24 cellular contexts compared by ENCODE assay signal in the genomic region with DNA sequence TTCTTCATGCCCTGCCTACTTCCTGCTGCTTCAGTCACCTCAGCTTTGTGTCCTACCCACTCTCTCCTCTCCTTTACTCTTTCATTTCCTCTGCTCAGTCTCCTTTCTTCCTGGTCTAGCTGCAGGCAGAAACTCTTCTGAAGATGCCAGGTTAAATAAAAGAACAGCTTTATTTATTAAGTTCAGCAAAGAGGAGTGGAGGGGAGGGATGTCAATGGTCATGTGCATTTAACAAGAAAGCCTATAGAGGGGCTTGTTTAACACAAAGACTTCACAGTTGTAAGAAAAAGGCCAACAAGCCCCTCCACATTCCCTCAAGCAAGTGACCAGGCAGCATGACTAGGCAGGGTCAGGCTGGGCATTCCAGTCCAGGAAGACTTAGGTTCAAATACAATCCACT.
A peak's percentile ranks its signal among the peaks of the same experiment; 100 is the strongest.
DNase-seq lines count a peak whose midpoint lies in the region; ATAC-seq and TF ChIP-seq lines count a peak whose summit lies in the region.
"Had no signal": no experiment of that assay in that cellular context is flagged by ENCODE, and none has a peak within 500 bp of the region (broad histone marks: within the 10 kb centered on the region; RNA-seq: fewer than 3 reads in every experiment).

No MANE protein-coding gene starts in this region.

- H3K27ac ChIP-seq in IMR-90 (ENCODE audit: insufficient read depth, low read length): no peak overlapping the region
- H3K27ac ChIP-seq: A549; BLaER1 treated with 17β-estradiol and CSF1 and Interleukin-3, amounts not matched to agents 10 nM and 100 nM; GM23248 had no signal

- ATAC-seq in IMR-90 (ENCODE audit: low read depth) (no peak), HG03460 (IDR thresholded peaks at IDR 0.05; ENCODE audit: unreplicated experiment) (no peak), GM21717 (IDR thresholded peaks at IDR 0.05; ENCODE audit: unreplicated experiment) (no peak), Right ventricle myocardium inferior (no peak), GM21526 (IDR thresholded peaks at IDR 0.05; ENCODE audit: low FRiP score, unreplicated experiment) (no peak)
- ATAC-seq: A549 had no signal

- H3K14ac ChIP-seq in IMR-90 (replicated peaks; ENCODE audit: low read depth, low read length): peak overlapping the region; percentile 64

- no peaks in the 10 kb centered on the region for H4K20me1 ChIP-seq in IMR-90 (ENCODE audit: insufficient read depth, low read length)
- H4K20me1 ChIP-seq: BLaER1 treated with 17β-estradiol and CSF1 and Interleukin-3, amounts not matched to agents 10 nM and 100 nM had no signal

- H3K27me3 ChIP-seq in IMR-90 (ENCODE audit: control insufficient read depth, insufficient read depth, low read length): no peaks in the 10 kb centered on the region; the same call in 1 of the 2 replicates
- H3K27me3 ChIP-seq: BE2C; BLaER1 treated with 17β-estradiol and CSF1 and Interleukin-3, amounts not matched to agents 10 nM and 100 nM had no signal

- in situ Hi-C loops in IMR-90 (cut with MboI; ENCODE audit: low sequenced_read_pairs): no loop called here

- no peak for DNase-seq in IMR-90
- no peak for DNase-seq in nephron progenitor cell
- DNase-seq in Right ventricle myocardium inferior (ENCODE audit: missing footprints): no peak
- DNase-seq: 8988T; ACHN; AML-193; BE2C; Calu3; CD4-positive, alpha-beta T cell; CD8-positive, alpha-beta memory T cell; COR-L47; DMS53; DMS79 treated with DMSO at 0.1 percent for 48 hours; GF-D8; GM23248; H7; HCEC 1CT had no signal

- H2AK5ac ChIP-seq in IMR-90 (ENCODE audit: low read depth, low read length): peak overlapping the region; percentile 82

- TF ChIP-seq CTCF in IMR-90 (conservative IDR thresholded peaks at IDR 0.05; ENCODE audit: low read depth, low read length): no peak
- no peak for TF ChIP-seq CTCF in nephron progenitor cell (IDR thresholded peaks at IDR 0.05)

- H2AFZ ChIP-seq in IMR-90 (replicated peaks; ENCODE audit: low read length, poor library complexity): no peak overlapping the region
- H2AFZ ChIP-seq: GM23248 had no signal

- peaks cover 5% of the 10 kb centered on the region; the same call in 1 of the 2 replicates for H3K9me1 ChIP-seq in IMR-90 (ENCODE audit: insufficient read depth, low read length)

- POLR2A ChIA-PET in IMR-90 (lab: Charles Lee; ENCODE audit: unreplicated experiment): interaction anchor here (1.5 kb wide), 1 partner anchor 14 kb away, joined by 3 read pairs; no protein-coding TSS in a partner anchor

- H3K4me1 ChIP-seq in IMR-90 (ENCODE audit: control insufficient read depth, insufficient read depth, low read length): peaks cover 13% of the 10 kb centered on the region
- H3K4me1 ChIP-seq: A549; BE2C; BLaER1 treated with 17β-estradiol and CSF1 and Interleukin-3, amounts not matched to agents 10 nM and 100 nM had no signal

- no peaks in the 10 kb centered on the region for H3K36me3 ChIP-seq in IMR-90 (ENCODE audit: control insufficient read depth, insufficient read depth, low read length)
- H3K36me3 ChIP-seq: BE2C; BLaER1 treated with 17β-estradiol and CSF1 and Interleukin-3, amounts not matched to agents 10 nM and 100 nM had no signal

- intact Hi-C loops in IMR-90 (cut with micrococcal nuclease) (no loop called here), Right ventricle myocardium inferior (cut with DNase I) (no loop called here)
- intact Hi-C loops in dendritic cell treated with granulocyte-macrophage colony-stimulating factor and Interleukin-4, amounts not matched to agents 40 ng/mL and 50 ng/mL, for 4 days (cut with micrococcal nuclease): no loop called here

- H3K9me3 Mint-ChIP-seq in dendritic cell treated with granulocyte-macrophage colony-stimulating factor and Interleukin-4, amounts not matched to agents 40 ng/mL and 50 ng/mL, for 4 days: no peaks in the 10 kb centered on the region
- H3K9me3 Mint-ChIP-seq in nephron progenitor cell: peaks cover 13% of the 10 kb centered on the region
- H3K9me3 Mint-ChIP-seq: CD4-positive, alpha-beta T cell had no signal

- H2BK15ac ChIP-seq in IMR-90 (ENCODE audit: low read depth, low read length): peak overlapping the region; percentile 63; the same call in 1 of the 3 replicates

- H3K56ac ChIP-seq in IMR-90 (ENCODE audit: extremely low read depth, insufficient read depth, low read length): no peak overlapping the region

- no peaks in the 10 kb centered on the region for H3K79me1 ChIP-seq in IMR-90 (ENCODE audit: low read depth in 1 of 2, low read length in 2 of 2)

- H2BK120ac ChIP-seq in IMR-90 (ENCODE audit: low read depth, low read length): peak overlapping the region; percentile 95

- H3K36me3 Mint-ChIP-seq in dendritic cell treated with granulocyte-macrophage colony-stimulating factor and Interleukin-4, amounts not matched to agents 40 ng/mL and 50 ng/mL, for 4 days (ENCODE audit: low read depth): no peaks in the 10 kb centered on the region
- H3K36me3 Mint-ChIP-seq in nephron progenitor cell (ENCODE audit: low read depth): no peaks in the 10 kb centered on the region
- H3K36me3 Mint-ChIP-seq: CD14-positive monocyte; CD8-positive, alpha-beta memory T cell had no signal

- dilution Hi-C loops in IMR-90 (cut with HindIII; ENCODE audit: low sequenced_read_pairs, unreplicated experiment): no loop called here

- H3K18ac ChIP-seq in IMR-90 (ENCODE audit: low read depth, low read length): peak overlapping the region; percentile 94

- peaks cover 30% of the 10 kb centered on the region for H3K27me3 Mint-ChIP-seq in dendritic cell treated with granulocyte-macrophage colony-stimulating factor and Interleukin-4, amounts not matched to agents 40 ng/mL and 50 ng/mL, for 4 days
- no peaks in the 10 kb centered on the region for H3K27me3 Mint-ChIP-seq in nephron progenitor cell (ENCODE audit: low read depth, poor library complexity)
- H3K27me3 Mint-ChIP-seq: CD8-positive, alpha-beta memory T cell had no signal

- H3K23ac ChIP-seq in IMR-90 (ENCODE audit: low read depth, low read length): peak overlapping the region; percentile 83; the same call in 1 of the 2 replicates

- no peaks in the 10 kb centered on the region for H3K9me3 ChIP-seq in IMR-90 (ENCODE audit: control insufficient read depth, insufficient read depth, low read length)
- H3K9me3 ChIP-seq: A549; BE2C; BLaER1 treated with 17β-estradiol and CSF1 and Interleukin-3, amounts not matched to agents 10 nM and 100 nM had no signal

- no peak overlapping the region for H3K4me3 ChIP-seq in IMR-90 (ENCODE audit: insufficient read depth, low read depth, low read length)
- H3K4me3 ChIP-seq: A549; BLaER1 treated with 17β-estradiol and CSF1 and Interleukin-3, amounts not matched to agents 10 nM and 100 nM; GM23248 had no signal

- TF ChIP-seq RAD21 in IMR-90 (IDR thresholded peaks at IDR 0.05; ENCODE audit: low read length): no peak

- peak overlapping the region; percentile 2 to 83; a peak in 2 of 4 replicates for H4K8ac ChIP-seq in IMR-90 (ENCODE audit: low read depth in 2 of 2, low read length in 2 of 2)

- no peak overlapping the region for H2BK5ac ChIP-seq in IMR-90 (ENCODE audit: low read depth, low read length, poor library complexity, severe bottlenecking)

- H3K4me1 Mint-ChIP-seq in dendritic cell treated with granulocyte-macrophage colony-stimulating factor and Interleukin-4, amounts not matched to agents 40 ng/mL and 50 ng/mL, for 4 days (ENCODE audit: low read depth): peaks cover 18% of the 10 kb centered on the region
- H3K4me1 Mint-ChIP-seq in nephron progenitor cell: peaks cover 18% of the 10 kb centered on the region
- H3K4me1 Mint-ChIP-seq: CD14-positive monocyte; CD8-positive, alpha-beta memory T cell had no signal

- CTCF ChIA-PET in IMR-90 (lab: Yijun Ruan, JAX): interaction anchor here (0.9 to 1.0 kb wide), 2 partner anchors 472 to 884 kb away, joined by 3 to 4 read pairs; no protein-coding TSS in a partner anchor

- peak overlapping the region; percentile 92 for H3K4ac ChIP-seq in IMR-90 (ENCODE audit: low read depth, low read length)

- peak overlapping the region; percentile 51 for H3K27ac Mint-ChIP-seq in dendritic cell treated with granulocyte-macrophage colony-stimulating factor and Interleukin-4, amounts not matched to agents 40 ng/mL and 50 ng/mL, for 4 days
- peak overlapping the region; percentile 88 for H3K27ac Mint-ChIP-seq in nephron progenitor cell
- H3K27ac Mint-ChIP-seq: CD14-positive monocyte; CD4-positive, alpha-beta T cell; CD8-positive, alpha-beta memory T cell had no signal

- BruUV-seq in IMR-90 (replicated peaks; lab: Mats Ljungman, UMichigan): no TSS peak

- TF ChIP-seq POLR2A in IMR-90 (IDR thresholded peaks at IDR 0.05; ENCODE audit: low read depth, low read length): no peak

- no peak overlapping the region for H3K9ac ChIP-seq in IMR-90 (ENCODE audit: low read depth, low read length)
- H3K9ac ChIP-seq: BLaER1 treated with 17β-estradiol and CSF1 and Interleukin-3, amounts not matched to agents 10 nM and 100 nM; GM23248 had no signal

- peak overlapping the region; percentile 94; the same call in 1 of the 2 replicates for H4K5ac ChIP-seq in IMR-90 (ENCODE audit: low read depth, low read length)

- peak overlapping the region; percentile 55; the same call in 1 of the 2 replicates for H4K91ac ChIP-seq in IMR-90 (ENCODE audit: insufficient read depth, low read depth, low read length)

- no peak overlapping the region for H2AK9ac ChIP-seq in IMR-90 (replicated peaks; ENCODE audit: low read depth, low read length, poor library complexity)

- no peak overlapping the region for H3K4me2 ChIP-seq in IMR-90 (ENCODE audit: low read depth, low read length)
- H3K4me2 ChIP-seq: A549; BLaER1 treated with 17β-estradiol and CSF1 and Interleukin-3, amounts not matched to agents 10 nM and 100 nM had no signal

- H2BK20ac ChIP-seq in IMR-90 (ENCODE audit: low read depth, low read length): peak overlapping the region; percentile 96

- H3K4me3 Mint-ChIP-seq in dendritic cell treated with granulocyte-macrophage colony-stimulating factor and Interleukin-4, amounts not matched to agents 40 ng/mL and 50 ng/mL, for 4 days: no peak overlapping the region
- H3K4me3 Mint-ChIP-seq in nephron progenitor cell: no peak overlapping the region
- H3K4me3 Mint-ChIP-seq: CD14-positive monocyte; CD4-positive, alpha-beta T cell; CD8-positive, alpha-beta memory T cell had no signal

TF ChIP-seq in IMR-90, 13 proteins besides CTCF, POLR2A, EP300 and RAD21:
- TF ChIP-seq NFE2L2 (IDR thresholded peaks at IDR 0.05; ENCODE audit: low read depth, low read length): no peak
- TF ChIP-seq, protein P1, sequence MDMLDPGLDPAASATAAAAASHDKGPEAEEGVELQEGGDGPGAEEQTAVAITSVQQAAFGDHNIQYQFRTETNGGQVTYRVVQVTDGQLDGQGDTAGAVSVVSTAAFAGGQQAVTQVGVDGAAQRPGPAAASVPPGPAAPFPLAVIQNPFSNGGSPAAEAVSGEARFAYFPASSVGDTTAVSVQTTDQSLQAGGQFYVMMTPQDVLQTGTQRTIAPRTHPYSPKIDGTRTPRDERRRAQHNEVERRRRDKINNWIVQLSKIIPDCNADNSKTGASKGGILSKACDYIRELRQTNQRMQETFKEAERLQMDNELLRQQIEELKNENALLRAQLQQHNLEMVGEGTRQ (IDR thresholded peaks at IDR 0.05; ENCODE audit: low read depth, low read length): no peak
- no peak for TF ChIP-seq SMC3 (IDR thresholded peaks at IDR 0.05; ENCODE audit: low read depth, low read length)
- no peak for TF ChIP-seq FOS (IDR thresholded peaks at IDR 0.05; ENCODE audit: low read depth, low read length)
- no peak for TF ChIP-seq RCOR1 (IDR thresholded peaks at IDR 0.05; ENCODE audit: insufficient replicate concordance, low read length)
TF ChIP-seq in IMR-90: peak in this region for 0.
